Comparison of ENCODE assay signal across 1 cellular context in genomic region chr11:9568161-9568853, GRCh38.
TF ChIP-seq lines count a peak whose summit lies in the region.

No MANE protein-coding gene starts in this region.

TF ChIP-seq in H1, 55 proteins besides CTCF, POLR2A, EP300 and RAD21 (continued from another document):
- TF ChIP-seq USF2 (IDR thresholded peaks at IDR 0.05; ENCODE audit: low read length) = no peak
